ENCODE assay signal across 26 cellular contexts in the genomic region with DNA sequence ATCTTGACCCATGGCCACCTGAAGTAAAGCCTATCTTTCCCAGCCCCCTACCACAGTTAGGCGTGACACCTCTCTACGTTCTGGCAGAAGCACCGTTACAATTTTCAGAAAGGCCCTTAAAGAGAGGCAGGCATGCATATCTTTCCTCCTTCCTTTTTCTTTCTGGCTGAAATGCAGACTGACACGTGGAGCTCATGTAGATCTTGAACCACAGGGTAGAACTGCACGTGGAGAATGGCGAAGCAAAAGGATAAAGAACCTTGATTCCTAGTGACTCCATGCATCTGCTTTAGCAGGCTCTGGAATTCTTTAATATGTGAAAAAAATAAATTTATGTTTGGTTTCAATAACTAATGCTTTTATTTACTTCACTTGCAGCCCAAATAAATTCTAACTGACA.
"Had no signal": no experiment of that assay in that cellular context is flagged by ENCODE, and none has a peak within 500 bp of the region (broad histone marks: within the 10 kb centered on the region; RNA-seq: fewer than 3 reads in every experiment).

No MANE protein-coding gene starts in this region.

- FAIRE-seq: urothelium cell line had no signal

- H3K27ac ChIP-seq: stomach, suprapubic skin, testis, thoracic aorta, tibial artery, tibial nerve, transverse colon, upper lobe of left lung, upper lobe of right lung, uterus, vagina had no signal

- H3K4me1 ChIP-seq: stomach, suprapubic skin, testis, tibial artery, tibial nerve, transverse colon, upper lobe of left lung, upper lobe of right lung, uterus, vagina had no signal

- H3K4me3 ChIP-seq: stomach, suprapubic skin, testis, thoracic aorta, tibial artery, tibial nerve, transverse colon, upper lobe of left lung, upper lobe of right lung, uterus, vagina had no signal

- DNase-seq: stimulated activated CD4-positive, alpha-beta T cell treated with anti-CD3 and anti-CD28 coated beads, Interleukin-2, amount 100 ng/mL, for 48 hours; stimulated activated CD4-positive, alpha-beta T cell treated with anti-CD3 and anti-CD28 coated beads, Interleukin-4, amount 100 ng/mL, for 1 hour; stimulated activated CD4-positive, alpha-beta T cell treated with anti-CD3 and anti-CD28 coated beads, Interleukin-4, amount 100 ng/mL, for 24 hours; stimulated activated CD4-positive, alpha-beta T cell treated with anti-CD3 and anti-CD28 coated beads, Interleukin-4, amount 100 ng/mL, for 4 hours; stimulated activated CD8-positive, alpha-beta memory T cell treated with anti-CD3 and anti-CD28 coated beads, Interleukin-4, amount 100 ng/mL, for 48 hours; stimulated activated naive B cell treated with anti-CD40 and anti-IgM and Interleukin-4, amounts not matched to agents 10 μg/mL and 1 μg/mL and 100 μg/mL, for 72 hours; stimulated activated naive CD4-positive, alpha-beta T cell; stimulated activated naive CD4-positive, alpha-beta T cell treated with Interleukin-2 at 50 U/mL for 16 hours; stimulated activated naive CD8-positive, alpha-beta T cell treated with anti-CD3 and anti-CD28 coated beads, Interleukin-15, amount 100 ng/mL, for 72 hours; stimulated activated naive CD8-positive, alpha-beta T cell treated with anti-CD3 and anti-CD28 coated beads, Interleukin-15, Interleukin-2, amounts not matched to agents 100 U/mL and 50 U/mL, for 24 hours; stomach; substantia nigra; testis; tibial artery; transverse colon; trophoblast cell; upper lobe of left lung; upper lobe of right lung; uterus had no signal

- H3K27me3 ChIP-seq: stomach, suprapubic skin, testis, tibial artery, tibial nerve, transverse colon, upper lobe of left lung, upper lobe of right lung, uterus, vagina had no signal

- ATAC-seq: stimulated activated effector memory CD8-positive, alpha-beta T cell treated with anti-CD3 and anti-CD28 coated beads, Interleukin-12 subunit alpha, Interleukin-12 subunit beta, amount 100 ng/mL, for 72 hours; stimulated activated memory B cell treated with anti-CD40 and anti-IgM and Interleukin-4, amounts not matched to agents 10 μg/mL and 1 μg/mL and 100 μg/mL, for 72 hours; stimulated activated naive B cell treated with anti-CD40 and anti-IgM and Interleukin-4, amounts not matched to agents 10 μg/mL and 1 μg/mL and 100 μg/mL, for 72 hours; stimulated activated naive CD8-positive, alpha-beta T cell treated with anti-CD3 and anti-CD28 coated beads, Interleukin-15, amount 100 ng/mL, for 72 hours; stimulated activated naive CD8-positive, alpha-beta T cell treated with anti-CD3 and anti-CD28 coated beads, Interleukin-15, Interleukin-2, amounts not matched to agents 100 U/mL and 50 U/mL, for 24 hours; upper lobe of right lung had no signal

- H3K36me3 ChIP-seq: stomach, suprapubic skin, thoracic aorta, tibial artery, tibial nerve, transverse colon, upper lobe of left lung, upper lobe of right lung, uterus, vagina had no signal

- H3K9me3 ChIP-seq: stomach, suprapubic skin, testis, thoracic aorta, tibial artery, transverse colon, upper lobe of left lung, upper lobe of right lung, uterus, vagina had no signal
